In genomic region chr11:25435197-25435596, GRCh38 we compare ENCODE assay signal across 20 cellular contexts.
DNase-seq lines count a peak whose midpoint lies in the region; ATAC-seq and TF ChIP-seq lines count a peak whose summit lies in the region.
"Had no signal": no experiment of that assay in that cellular context is flagged by ENCODE, and none has a peak within 500 bp of the region (broad histone marks: within the 10 kb centered on the region; RNA-seq: fewer than 3 reads in every experiment).

No MANE protein-coding gene starts in this region.

- H3K4me1 Mint-ChIP-seq in Caco-2 (ENCODE audit: low read depth, unreplicated experiment), result no peaks in the 10 kb centered on the region
- H3K4me1 Mint-ChIP-seq: B cell; CD14-positive monocyte; CD8-positive, alpha-beta memory T cell; GM23338; H9 had no signal

- no peak overlapping the region for H3K4me3 Mint-ChIP-seq in Caco-2 (ENCODE audit: unreplicated experiment)
- H3K4me3 Mint-ChIP-seq: B cell; CD14-positive monocyte; CD4-positive, alpha-beta T cell; CD8-positive, alpha-beta memory T cell; GM23338; H9 had no signal

- no peaks in the 10 kb centered on the region for H3K4me1 ChIP-seq in Caco-2
- H3K4me1 ChIP-seq: BLaER1 had no signal

- CTCF ChIA-PET in Caco-2 (lab: Charles Lee), result no interaction called here

- DNase-seq in DMS53 (lab: John Stamatoyannopoulos, UW) (peak; percentile 43), HuH-7.5 (ENCODE audit: low spot score) (peak; percentile 14), NCI-H748 treated with DMSO at 0.1 percent for 48 hours (lab: John Stamatoyannopoulos, UW) (peak; percentile 5), Caco-2 (no peak), glomerular visceral epithelial cell (ENCODE audit: extremely low spot score) (no peak), NOMO-1 (lab: John Stamatoyannopoulos, UW; ENCODE audit: unreplicated experiment in 2 of 2) (no peak)
- DNase-seq: Calu3; CD4-positive, alpha-beta T cell; CD8-positive, alpha-beta memory T cell; DMS79; EL; GDM1; H9 had no signal

- no peak overlapping the region for H3K27ac Mint-ChIP-seq in Caco-2 (ENCODE audit: unreplicated experiment)
- H3K27ac Mint-ChIP-seq: B cell; CD14-positive monocyte; CD4-positive, alpha-beta T cell; CD8-positive, alpha-beta memory T cell; GM23338; H9 had no signal

- no peaks in the 10 kb centered on the region for H3K36me3 Mint-ChIP-seq in Caco-2 (ENCODE audit: insufficient read depth, unreplicated experiment)
- H3K36me3 Mint-ChIP-seq: CD14-positive monocyte; CD8-positive, alpha-beta memory T cell had no signal

- no peaks in the 10 kb centered on the region for H3K9me3 Mint-ChIP-seq in Caco-2 (ENCODE audit: unreplicated experiment)
- H3K9me3 Mint-ChIP-seq: GM23338, H9 had no signal

- no peak overlapping the region for H3K4me3 ChIP-seq in Caco-2 (ENCODE audit: low read depth, low read length)
- H3K4me3 ChIP-seq: BLaER1, GM12878, GM23338 had no signal

- H3K27me3 Mint-ChIP-seq in Caco-2 (ENCODE audit: insufficient read depth, unreplicated experiment), result no peaks in the 10 kb centered on the region
- H3K27me3 Mint-ChIP-seq: B cell; CD4-positive, alpha-beta T cell; CD8-positive, alpha-beta memory T cell had no signal

- intact Hi-C loops in Caco-2 (cut with micrococcal nuclease; ENCODE audit: unreplicated experiment), result no loop called here

- BruUV-seq in Caco-2 (replicated peaks; lab: Mats Ljungman, UMichigan), result no TSS peak

- TF ChIP-seq CTCF in Caco-2 (IDR thresholded peaks at IDR 0.05; ENCODE audit: insufficient read depth in 1 of 2, low read depth in 1 of 2, low read length in 1 of 2, severe bottlenecking in 1 of 2, unreplicated experiment in 1 of 2), result no peak

- no peaks in the 10 kb centered on the region for H3K27me3 ChIP-seq in Caco-2 (replicated peaks; ENCODE audit: control insufficient read depth, insufficient read depth, low read length)
- H3K27me3 ChIP-seq: BLaER1 had no signal

- POLR2A ChIA-PET in Caco-2 (lab: Charles Lee), result no interaction called here

- no peak for ATAC-seq in GM21619 (IDR thresholded peaks at IDR 0.05; ENCODE audit: unreplicated experiment)
- ATAC-seq: GM23338, HCT116 had no signal

- H3K9me3 ChIP-seq in Caco-2, result no peaks in the 10 kb centered on the region
- H3K9me3 ChIP-seq: BLaER1 had no signal

- H3K36me3 ChIP-seq in Caco-2 (ENCODE audit: control insufficient read depth, insufficient read depth, low read length), result no peaks in the 10 kb centered on the region
- H3K36me3 ChIP-seq: BLaER1 had no signal

Comparison
In these comparisons a context has a peak if more than half of its experiments do, and no peak if none do; other contexts are left out.
1. DNase-seq: peak in DMS53 (single experiment), HuH-7.5 (single experiment) and NCI-H748 treated with DMSO at 0.1 percent for 48 hours (single experiment); none in Caco-2 (0 of 2), glomerular visceral epithelial cell (single experiment) and NOMO-1 (0 of 2).